Comparison of ENCODE assay signal across 29 cellular contexts in the genomic region with DNA sequence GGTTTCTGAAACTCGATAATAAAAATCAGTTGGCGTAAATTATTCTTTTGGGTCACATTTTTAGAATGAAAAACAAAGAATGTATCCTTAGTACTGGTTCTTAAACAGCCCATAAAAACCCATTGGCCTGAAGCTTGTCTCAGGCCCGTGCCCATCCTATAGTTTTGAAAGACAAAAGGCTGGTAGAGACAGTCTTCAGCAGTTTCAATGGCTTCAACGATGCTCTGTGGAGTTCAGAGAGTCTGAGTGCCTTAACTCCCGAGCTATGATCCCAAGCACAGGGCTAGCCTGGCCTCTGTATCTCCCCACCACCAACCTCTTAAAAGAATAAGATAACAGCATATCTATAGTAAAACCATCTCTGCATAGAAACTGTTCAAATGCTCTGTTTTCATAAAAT.
"Had no signal": no experiment of that assay in that cellular context is flagged by ENCODE, and none has a peak within 500 bp of the region (broad histone marks: within the 10 kb centered on the region; RNA-seq: fewer than 3 reads in every experiment).

No MANE protein-coding gene starts in this region.

- H3K4me3 ChIP-seq: SJCRH30, SK-N-MC had no signal

- H3K36me3 ChIP-seq: SJCRH30 had no signal

- H3K4me1 ChIP-seq: SJCRH30 had no signal

- H3K9me3 ChIP-seq: SJCRH30 had no signal

- DNase-seq: activated B cell treated with CpG ODN at 0.5 μM for 24 hours; activated CD4-positive, alpha-beta memory T cell treated with anti-CD3 and anti-CD28 coated beads for 36 hours; activated CD4-positive, alpha-beta T cell treated with anti-CD3 and anti-CD28 coated beads for 4 hours; activated CD4-positive, alpha-beta T cell treated with anti-CD3 and anti-CD28 coated beads, Interleukin-2, amount 50 U/mL, for 1 hour; activated CD4-positive, CD25-positive, alpha-beta regulatory T cell treated with anti-CD3 and anti-CD28 coated beads, Interleukin-2, amount 50 U/mL, for 72 hours; activated CD8-positive, alpha-beta memory T cell treated with anti-CD3 and anti-CD28 coated beads, Interleukin-2, amount 10 ng/mL, durations not matched to agents 7 days and 5 days; activated CD8-positive, alpha-beta memory T cell treated with anti-CD3 and anti-CD28 coated beads, Interleukin-2, amount 50 U/mL, for 48 hours; activated effector memory CD4-positive, alpha-beta T cell treated with Interleukin-2 at 50 U/mL for 16 hours; activated naive CD4-positive, alpha-beta T cell treated with anti-CD3 and anti-CD28 coated beads, Interleukin-2, amount 10 ng/mL, durations not matched to agents 7 days and 5 days; activated naive CD8-positive, alpha-beta T cell treated with anti-CD3 and anti-CD28 coated beads, Interleukin-2, amount 50 U/mL, for 24 hours; activated T-cell treated with anti-CD3 and anti-CD28 coated beads, Interleukin-2, amount 50 U/mL, for 48 hours; anterior cingulate cortex; caudate nucleus; cerebellar nuclear complex; Karpas-422; NCI-H1105; NCI-H1417 treated with DMSO at 0.1 percent for 48 hours; NCI-H1694; NCI-H1930; NCI-H2081 treated with DMSO at 0.1 percent for 48 hours; NCI-H226; NCI-H446 treated with DMSO at 0.1 percent for 48 hours; NCI-H524 treated with DMSO at 0.1 percent for 48 hours; NK-92 treated with Interleukin-12 subunit alpha and Interleukin-12 subunit beta, amount 100 ng/mL, for 24 hours; SHP77; SJCRH30 had no signal

- ATAC-seq: activated CD8-positive, alpha-beta memory T cell treated with anti-CD3 and anti-CD28 coated beads, Interleukin-2, amount 10 ng/mL, durations not matched to agents 7 days and 5 days; activated naive CD8-positive, alpha-beta T cell treated with anti-CD3 and anti-CD28 coated beads, Interleukin-2, amount 50 U/mL, for 24 hours; Panc1 had no signal

- H3K27me3 ChIP-seq: SJCRH30 had no signal

- FAIRE-seq: bronchial epithelial cell had no signal
